18 cellular contexts compared by ENCODE assay signal in the genomic region with DNA sequence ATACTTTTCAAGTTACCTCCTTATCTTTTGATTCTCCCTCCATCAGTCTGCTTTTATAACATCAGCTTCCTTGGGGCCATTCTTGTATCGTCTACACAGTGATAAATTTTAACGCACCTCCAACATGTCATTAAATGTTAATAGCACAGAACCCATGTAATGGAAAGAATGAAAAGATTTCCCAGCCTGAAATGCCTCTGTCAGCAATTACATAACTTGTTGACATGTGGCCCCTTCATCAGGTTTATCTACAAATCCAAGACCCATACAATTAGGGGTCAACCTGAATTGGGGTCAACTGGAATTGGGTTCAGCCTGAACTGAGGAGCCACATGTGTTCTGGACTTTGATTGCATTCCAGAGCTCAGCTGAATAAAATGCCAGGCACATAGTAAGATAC.
DNase-seq lines count a peak whose midpoint lies in the region; ATAC-seq and TF ChIP-seq lines count a peak whose summit lies in the region.
"Had no signal": no experiment of that assay in that cellular context is flagged by ENCODE, and none has a peak within 500 bp of the region (broad histone marks: within the 10 kb centered on the region; RNA-seq: fewer than 3 reads in every experiment).

No MANE protein-coding gene starts in this region.

- H3K4me2 ChIP-seq in IMR-90 (ENCODE audit: low read depth, low read length): no peak overlapping the region

- no peak for ATAC-seq in activated T-cell treated with anti-CD3 and anti-CD28 coated beads, Interleukin-2, amount 50 U/mL, for 72 hours (replicated peaks in 1 of 2)
- ATAC-seq in IMR-90 (ENCODE audit: low read depth): no peak
- no peak for ATAC-seq in GM19328 (IDR thresholded peaks at IDR 0.05; ENCODE audit: unreplicated experiment)
- no peak for ATAC-seq in WTC11

- peaks cover 6 to 7% of the 10 kb centered on the region in 2 donors for H3K9me3 Mint-ChIP-seq in activated T-cell treated with anti-CD3 and anti-CD28 coated beads, Interleukin-2, amount 50 U/mL, for 72 hours
- peaks cover 4% of the 10 kb centered on the region; the same call in 1 of the 2 replicates for H3K9me3 Mint-ChIP-seq in WTC11
- H3K9me3 Mint-ChIP-seq: HFFc6 had no signal

- H3K27me3 ChIP-seq in IMR-90 (ENCODE audit: control insufficient read depth, insufficient read depth, low read length): no peaks in the 10 kb centered on the region

- no peak for TF ChIP-seq RAD21 in IMR-90 (IDR thresholded peaks at IDR 0.05; ENCODE audit: low read length)

- dilution Hi-C loops in IMR-90 (cut with HindIII; ENCODE audit: low sequenced_read_pairs, unreplicated experiment): no loop called here

- no peak overlapping the region for H2AFZ ChIP-seq in IMR-90 (replicated peaks; ENCODE audit: low read length, poor library complexity)

- H4K8ac ChIP-seq in IMR-90 (ENCODE audit: low read depth in 2 of 2, low read length in 2 of 2): no peak overlapping the region

- POLR2A ChIA-PET in IMR-90 (lab: Charles Lee; ENCODE audit: unreplicated experiment): no interaction called here
- POLR2A ChIA-PET in WTC11 (lab: Charles Lee): no interaction called here

- H3K4me1 ChIP-seq in IMR-90 (ENCODE audit: control insufficient read depth, insufficient read depth, low read length): peaks cover 14% of the 10 kb centered on the region
- H3K4me1 ChIP-seq: HAP-1 had no signal

- H2BK120ac ChIP-seq in IMR-90 (ENCODE audit: low read depth, low read length): no peak overlapping the region

- no TSS peak for BruUV-seq in IMR-90 (replicated peaks; lab: Mats Ljungman, UMichigan)

- no peak overlapping the region for H4K91ac ChIP-seq in IMR-90 (ENCODE audit: insufficient read depth, low read depth, low read length)

- H3K27ac Mint-ChIP-seq in activated T-cell treated with anti-CD3 and anti-CD28 coated beads, Interleukin-2, amount 50 U/mL, for 72 hours: peak overlapping the region; percentile 47
- H3K27ac Mint-ChIP-seq in WTC11: no peak overlapping the region
- H3K27ac Mint-ChIP-seq: CD4-positive, alpha-beta memory T cell; HFFc6 had no signal

- no peak overlapping the region for H3K4me3 Mint-ChIP-seq in activated T-cell treated with anti-CD3 and anti-CD28 coated beads, Interleukin-2, amount 50 U/mL, for 72 hours
- no peak overlapping the region for H3K4me3 Mint-ChIP-seq in WTC11
- H3K4me3 Mint-ChIP-seq: CD4-positive, alpha-beta memory T cell; HFFc6 had no signal

- no peaks in the 10 kb centered on the region for H4K20me1 ChIP-seq in IMR-90 (ENCODE audit: insufficient read depth, low read length)

- CTCF ChIA-PET in IMR-90 (lab: Yijun Ruan, JAX): no interaction called here
- CTCF ChIA-PET in WTC11 (lab: Charles Lee): interaction anchor here (1.2 kb wide), 1 partner anchor 16 kb away, joined by 3 read pairs; no protein-coding TSS in a partner anchor

- peak overlapping the region; percentile 23; the same call in 1 of the 3 replicates for H2BK15ac ChIP-seq in IMR-90 (ENCODE audit: low read depth, low read length)

- H3K9ac ChIP-seq in IMR-90 (ENCODE audit: low read depth, low read length): no peak overlapping the region

- in situ Hi-C loops in IMR-90 (cut with MboI; ENCODE audit: low sequenced_read_pairs): no loop called here

- H3K4me1 Mint-ChIP-seq in activated T-cell treated with anti-CD3 and anti-CD28 coated beads, Interleukin-2, amount 50 U/mL, for 72 hours (ENCODE audit: low read depth): peaks cover 71% of the 10 kb centered on the region
- peaks cover 20% of the 10 kb centered on the region for H3K4me1 Mint-ChIP-seq in WTC11

- H2BK20ac ChIP-seq in IMR-90 (ENCODE audit: low read depth, low read length): no peak overlapping the region; the same call in 1 of the 2 replicates

- H3K4ac ChIP-seq in IMR-90 (ENCODE audit: low read depth, low read length): no peak overlapping the region

- no peak overlapping the region for H2BK5ac ChIP-seq in IMR-90 (ENCODE audit: low read depth, low read length, poor library complexity, severe bottlenecking)

- no peak overlapping the region for H3K56ac ChIP-seq in IMR-90 (ENCODE audit: extremely low read depth, insufficient read depth, low read length)

- no peak for TF ChIP-seq CTCF in IMR-90 (conservative IDR thresholded peaks at IDR 0.05; ENCODE audit: low read depth, low read length)
- no peak for TF ChIP-seq CTCF in WTC11 (IDR thresholded peaks at IDR 0.05)

- WGBS in IMR-90 (ENCODE audit: extremely low coverage in 2 of 2, insufficient read length in 1 of 2), 2 experiments: no CpG with 5 or more reads among the region's 2 CpGs

- no peaks in the 10 kb centered on the region for H3K27me3 Mint-ChIP-seq in activated T-cell treated with anti-CD3 and anti-CD28 coated beads, Interleukin-2, amount 50 U/mL, for 72 hours (ENCODE audit: low read depth)
- H3K27me3 Mint-ChIP-seq in WTC11 (ENCODE audit: low read depth): no peaks in the 10 kb centered on the region

- no peak overlapping the region for H2AK9ac ChIP-seq in IMR-90 (replicated peaks; ENCODE audit: low read depth, low read length, poor library complexity)

- intact Hi-C loops in IMR-90 (cut with micrococcal nuclease): loop anchor here (1.0 kb wide), 1 partner anchor 333 kb away; no protein-coding TSS in a partner anchor

- H3K36me3 ChIP-seq in IMR-90 (ENCODE audit: control insufficient read depth, insufficient read depth, low read length): no peaks in the 10 kb centered on the region
- H3K36me3 ChIP-seq: HAP-1 had no signal

- no peak overlapping the region for H3K27ac ChIP-seq in IMR-90 (ENCODE audit: insufficient read depth, low read length)

- TF ChIP-seq POLR2A in IMR-90 (IDR thresholded peaks at IDR 0.05; ENCODE audit: low read depth, low read length): no peak

- peaks cover 13% of the 10 kb centered on the region for H3K9me1 ChIP-seq in IMR-90 (ENCODE audit: insufficient read depth, low read length)

- no peak overlapping the region; the same call in 1 of the 2 replicates for H2AK5ac ChIP-seq in IMR-90 (ENCODE audit: low read depth, low read length)

- peaks cover 0 to 9% of the 10 kb centered on the region in 2 experiments; a peak in 2 of 4 replicates for H3K79me1 ChIP-seq in IMR-90 (ENCODE audit: low read depth in 1 of 2, low read length in 2 of 2)

- no peak overlapping the region for H3K23ac ChIP-seq in IMR-90 (ENCODE audit: low read depth, low read length)

- H4K5ac ChIP-seq in IMR-90 (ENCODE audit: low read depth, low read length): no peak overlapping the region

- no peak overlapping the region for H3K14ac ChIP-seq in IMR-90 (replicated peaks; ENCODE audit: low read depth, low read length)

- H3K9me3 ChIP-seq in IMR-90 (ENCODE audit: control insufficient read depth, insufficient read depth, low read length): no peaks in the 10 kb centered on the region
- H3K9me3 ChIP-seq: HAP-1 had no signal

- H3K4me3 ChIP-seq in IMR-90 (ENCODE audit: insufficient read depth, low read depth, low read length): no peak overlapping the region
- H3K4me3 ChIP-seq: HAP-1 had no signal

- no peak for DNase-seq in activated T-cell treated with anti-CD3 and anti-CD28 coated beads, Interleukin-2, amount 50 U/mL, for 72 hours
- DNase-seq in activated T-cell treated with anti-CD3 and anti-CD28 coated beads, Interleukin-2, amount 50 U/mL, for 48 hours: no peak
- DNase-seq in IMR-90 (no peak), NCI-H69 (lab: John Stamatoyannopoulos, UW) (peak; percentile 33), WTC11 (ENCODE audit: low spot score) (no peak)
- DNase-seq in activated naive CD4-positive, alpha-beta T cell treated with Interleukin-2 at 50 U/mL for 16 hours: no peak
- DNase-seq: 8988T; C1 segment of cervical spinal cord; Calu3; CD4-positive, alpha-beta memory T cell; COR-L47; DMS53; DMS79 treated with DMSO at 0.1 percent for 48 hours; GF-D8; GOT3; HFFc6 had no signal

- no peak overlapping the region for H3K18ac ChIP-seq in IMR-90 (ENCODE audit: low read depth, low read length)

- H3K36me3 Mint-ChIP-seq in activated T-cell treated with anti-CD3 and anti-CD28 coated beads, Interleukin-2, amount 50 U/mL, for 72 hours (ENCODE audit: insufficient read depth in 2 of 2): peaks cover 8% of the 10 kb centered on the region in 2 donors
- no peaks in the 10 kb centered on the region for H3K36me3 Mint-ChIP-seq in WTC11
- H3K36me3 Mint-ChIP-seq: CD4-positive, alpha-beta memory T cell had no signal

TF ChIP-seq in IMR-90, 13 proteins besides CTCF, POLR2A, EP300 and RAD21:
- TF ChIP-seq, protein P1, sequence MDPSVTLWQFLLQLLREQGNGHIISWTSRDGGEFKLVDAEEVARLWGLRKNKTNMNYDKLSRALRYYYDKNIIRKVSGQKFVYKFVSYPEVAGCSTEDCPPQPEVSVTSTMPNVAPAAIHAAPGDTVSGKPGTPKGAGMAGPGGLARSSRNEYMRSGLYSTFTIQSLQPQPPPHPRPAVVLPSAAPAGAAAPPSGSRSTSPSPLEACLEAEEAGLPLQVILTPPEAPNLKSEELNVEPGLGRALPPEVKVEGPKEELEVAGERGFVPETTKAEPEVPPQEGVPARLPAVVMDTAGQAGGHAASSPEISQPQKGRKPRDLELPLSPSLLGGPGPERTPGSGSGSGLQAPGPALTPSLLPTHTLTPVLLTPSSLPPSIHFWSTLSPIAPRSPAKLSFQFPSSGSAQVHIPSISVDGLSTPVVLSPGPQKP (IDR thresholded peaks at IDR 0.05; ENCODE audit: borderline replicate concordance, low read depth, low read length): no peak
- peak; percentile 89 for TF ChIP-seq MAFK (IDR thresholded peaks at IDR 0.05; ENCODE audit: low read depth, low read length)

TF ChIP-seq in WTC11, 78 proteins besides CTCF, POLR2A, EP300 and RAD21 (continues in another document):
- no peak for TF ChIP-seq NR3C1 (CRISPR knock-in tag; conservative IDR thresholded peaks at IDR 0.05; ENCODE audit: low read depth)
- TF ChIP-seq, protein P2, sequence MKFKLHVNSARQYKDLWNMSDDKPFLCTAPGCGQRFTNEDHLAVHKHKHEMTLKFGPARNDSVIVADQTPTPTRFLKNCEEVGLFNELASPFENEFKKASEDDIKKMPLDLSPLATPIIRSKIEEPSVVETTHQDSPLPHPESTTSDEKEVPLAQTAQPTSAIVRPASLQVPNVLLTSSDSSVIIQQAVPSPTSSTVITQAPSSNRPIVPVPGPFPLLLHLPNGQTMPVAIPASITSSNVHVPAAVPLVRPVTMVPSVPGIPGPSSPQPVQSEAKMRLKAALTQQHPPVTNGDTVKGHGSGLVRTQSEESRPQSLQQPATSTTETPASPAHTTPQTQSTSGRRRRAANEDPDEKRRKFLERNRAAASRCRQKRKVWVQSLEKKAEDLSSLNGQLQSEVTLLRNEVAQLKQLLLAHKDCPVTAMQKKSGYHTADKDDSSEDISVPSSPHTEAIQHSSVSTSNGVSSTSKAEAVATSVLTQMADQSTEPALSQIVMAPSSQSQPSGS (CRISPR knock-in tag; IDR thresholded peaks at IDR 0.05; ENCODE audit: borderline replicate concordance, low read depth): no peak
